In genomic region chr9:33852216-33852826, GRCh38 we compare ENCODE assay signal across 1 cellular context.
TF ChIP-seq lines count a peak whose summit lies in the region.

No MANE protein-coding gene starts in this region.

TF ChIP-seq in K562, 482 proteins besides CTCF, POLR2A, EP300 and RAD21:
- TF ChIP-seq KLF1 (tag; IDR thresholded peaks at IDR 0.05) (no peak), GTF2A2 (tag; IDR thresholded peaks at IDR 0.05) (no peak), ZNF778 (CRISPR knock-in tag; IDR thresholded peaks at IDR 0.05) (no peak), SUPT5H (IDR thresholded peaks at IDR 0.05) (no peak), ZC3H4 (CRISPR knock-in tag; IDR thresholded peaks at IDR 0.05; ENCODE audit: borderline replicate concordance) (no peak), CC2D1A (IDR thresholded peaks at IDR 0.05) (0 out of 2 replicates have a peak, but pooled peaks have one; percentile 19), SMC3 (conservative IDR thresholded peaks at IDR 0.05; ENCODE audit: insufficient read depth, low read depth, low read length) (peak; percentile 21; the same call in 1 of the 2 replicates), MCM3 (IDR thresholded peaks at IDR 0.05) (no peak), DEAF1 (CRISPR knock-in tag; IDR thresholded peaks at IDR 0.05) (peak; percentile 52; the same call in 1 of the 2 replicates), ZNF717 (CRISPR knock-in tag; IDR thresholded peaks at IDR 0.05) (no peak), ZNF592 (IDR thresholded peaks at IDR 0.05) (no peak), DACH1 (IDR thresholded peaks at IDR 0.05; ENCODE audit: partially characterized antibody) (no peak), ZNF41 (CRISPR knock-in tag; conservative IDR thresholded peaks at IDR 0.05) (no peak), IFI16 (CRISPR knock-in tag; IDR thresholded peaks at IDR 0.05) (no peak), NFIX (CRISPR knock-in tag; IDR thresholded peaks at IDR 0.05; ENCODE audit: low read depth) (no peak)
- TF ChIP-seq, protein P1, sequence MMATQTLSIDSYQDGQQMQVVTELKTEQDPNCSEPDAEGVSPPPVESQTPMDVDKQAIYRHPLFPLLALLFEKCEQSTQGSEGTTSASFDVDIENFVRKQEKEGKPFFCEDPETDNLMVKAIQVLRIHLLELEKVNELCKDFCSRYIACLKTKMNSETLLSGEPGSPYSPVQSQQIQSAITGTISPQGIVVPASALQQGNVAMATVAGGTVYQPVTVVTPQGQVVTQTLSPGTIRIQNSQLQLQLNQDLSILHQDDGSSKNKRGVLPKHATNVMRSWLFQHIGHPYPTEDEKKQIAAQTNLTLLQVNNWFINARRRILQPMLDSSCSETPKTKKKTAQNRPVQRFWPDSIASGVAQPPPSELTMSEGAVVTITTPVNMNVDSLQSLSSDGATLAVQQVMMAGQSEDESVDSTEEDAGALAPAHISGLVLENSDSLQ (IDR thresholded peaks at IDR 0.05), result no peak
- TF ChIP-seq, protein P2, sequence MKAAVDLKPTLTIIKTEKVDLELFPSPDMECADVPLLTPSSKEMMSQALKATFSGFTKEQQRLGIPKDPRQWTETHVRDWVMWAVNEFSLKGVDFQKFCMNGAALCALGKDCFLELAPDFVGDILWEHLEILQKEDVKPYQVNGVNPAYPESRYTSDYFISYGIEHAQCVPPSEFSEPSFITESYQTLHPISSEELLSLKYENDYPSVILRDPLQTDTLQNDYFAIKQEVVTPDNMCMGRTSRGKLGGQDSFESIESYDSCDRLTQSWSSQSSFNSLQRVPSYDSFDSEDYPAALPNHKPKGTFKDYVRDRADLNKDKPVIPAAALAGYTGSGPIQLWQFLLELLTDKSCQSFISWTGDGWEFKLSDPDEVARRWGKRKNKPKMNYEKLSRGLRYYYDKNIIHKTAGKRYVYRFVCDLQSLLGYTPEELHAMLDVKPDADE (conservative IDR thresholded peaks at IDR 0.05; ENCODE audit: control insufficient read depth, low read depth, low read length), result no peak
- TF ChIP-seq, protein P3, sequence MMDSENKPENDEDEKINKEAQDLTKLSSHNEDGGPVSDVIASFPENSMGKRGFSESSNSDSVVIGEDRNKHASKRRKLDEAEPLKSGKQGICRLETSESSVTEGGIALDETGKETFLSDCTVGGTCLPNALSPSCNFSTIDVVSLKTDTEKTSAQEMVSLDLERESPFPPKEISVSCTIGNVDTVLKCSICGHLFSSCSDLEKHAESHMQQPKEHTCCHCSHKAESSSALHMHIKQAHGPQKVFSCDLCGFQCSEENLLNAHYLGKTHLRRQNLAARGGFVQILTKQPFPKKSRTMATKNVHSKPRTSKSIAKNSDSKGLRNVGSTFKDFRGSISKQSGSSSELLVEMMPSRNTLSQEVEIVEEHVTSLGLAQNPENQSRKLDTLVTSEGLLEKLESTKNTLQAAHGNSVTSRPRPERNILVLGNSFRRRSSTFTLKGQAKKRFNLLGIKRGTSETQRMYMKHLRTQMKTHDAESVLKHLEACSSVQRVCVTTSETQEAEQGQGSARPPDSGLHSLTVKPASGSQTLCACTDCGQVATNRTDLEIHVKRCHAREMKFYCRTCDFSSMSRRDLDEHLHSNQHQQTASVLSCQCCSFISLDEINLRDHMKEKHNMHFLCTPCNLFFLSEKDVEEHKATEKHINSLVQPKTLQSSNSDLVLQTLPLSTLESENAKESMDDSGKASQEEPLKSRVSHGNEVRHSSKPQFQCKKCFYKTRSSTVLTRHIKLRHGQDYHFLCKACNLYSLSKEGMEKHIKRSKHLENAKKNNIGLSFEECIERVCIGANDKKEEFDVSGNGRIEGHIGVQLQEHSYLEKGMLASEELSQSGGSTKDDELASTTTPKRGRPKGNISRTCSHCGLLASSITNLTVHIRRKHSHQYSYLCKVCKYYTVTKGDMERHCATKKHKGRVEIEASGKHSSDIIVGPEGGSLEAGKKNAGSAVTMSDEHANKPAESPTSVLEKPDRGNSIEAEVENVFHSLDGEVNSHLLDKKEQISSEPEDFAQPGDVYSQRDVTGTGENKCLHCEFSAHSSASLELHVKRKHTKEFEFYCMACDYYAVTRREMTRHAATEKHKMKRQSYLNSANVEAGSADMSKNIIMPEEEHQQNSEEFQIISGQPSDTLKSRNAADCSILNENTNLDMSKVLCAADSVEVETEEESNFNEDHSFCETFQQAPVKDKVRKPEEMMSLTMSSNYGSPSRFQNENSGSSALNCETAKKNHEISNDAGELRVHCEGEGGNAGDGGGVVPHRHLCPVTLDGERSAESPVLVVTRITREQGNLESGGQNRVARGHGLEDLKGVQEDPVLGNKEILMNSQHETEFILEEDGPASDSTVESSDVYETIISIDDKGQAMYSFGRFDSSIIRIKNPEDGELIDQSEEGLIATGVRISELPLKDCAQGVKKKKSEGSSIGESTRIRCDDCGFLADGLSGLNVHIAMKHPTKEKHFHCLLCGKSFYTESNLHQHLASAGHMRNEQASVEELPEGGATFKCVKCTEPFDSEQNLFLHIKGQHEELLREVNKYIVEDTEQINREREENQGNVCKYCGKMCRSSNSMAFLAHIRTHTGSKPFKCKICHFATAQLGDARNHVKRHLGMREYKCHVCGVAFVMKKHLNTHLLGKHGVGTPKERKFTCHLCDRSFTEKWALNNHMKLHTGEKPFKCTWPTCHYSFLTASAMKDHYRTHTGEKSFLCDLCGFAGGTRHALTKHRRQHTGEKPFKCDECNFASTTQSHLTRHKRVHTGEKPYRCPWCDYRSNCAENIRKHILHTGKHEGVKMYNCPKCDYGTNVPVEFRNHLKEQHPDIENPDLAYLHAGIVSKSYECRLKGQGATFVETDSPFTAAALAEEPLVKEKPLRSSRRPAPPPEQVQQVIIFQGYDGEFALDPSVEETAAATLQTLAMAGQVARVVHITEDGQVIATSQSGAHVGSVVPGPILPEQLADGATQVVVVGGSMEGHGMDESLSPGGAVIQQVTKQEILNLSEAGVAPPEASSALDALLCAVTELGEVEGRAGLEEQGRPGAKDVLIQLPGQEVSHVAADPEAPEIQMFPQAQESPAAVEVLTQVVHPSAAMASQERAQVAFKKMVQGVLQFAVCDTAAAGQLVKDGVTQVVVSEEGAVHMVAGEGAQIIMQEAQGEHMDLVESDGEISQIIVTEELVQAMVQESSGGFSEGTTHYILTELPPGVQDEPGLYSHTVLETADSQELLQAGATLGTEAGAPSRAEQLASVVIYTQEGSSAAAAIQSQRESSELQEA (IDR thresholded peaks at IDR 0.05; ENCODE audit: low read depth), result no peak
